In genomic region chr1:107597290-107597689, GRCh38 we compare ENCODE assay signal across 1 cellular context.
TF ChIP-seq lines count a peak whose summit lies in the region.

No MANE protein-coding gene starts in this region.

TF ChIP-seq in HepG2, 621 proteins besides CTCF, POLR2A, EP300 and RAD21 (continued from another document and continues in another):
- TF ChIP-seq UBTF (CRISPR knock-in tag; IDR thresholded peaks at IDR 0.05) (no peak), MTA3 (CRISPR knock-in tag; IDR thresholded peaks at IDR 0.05) (no peak), RELA (CRISPR knock-in tag; IDR thresholded peaks at IDR 0.05) (no peak), SIN3B (IDR thresholded peaks at IDR 0.05; ENCODE audit: low read length) (no peak), ZNF546 (CRISPR knock-in tag; conservative IDR thresholded peaks at IDR 0.05) (no peak), ISL2 (CRISPR knock-in tag; IDR thresholded peaks at IDR 0.05) (peak; percentile 92), MXD3 (CRISPR knock-in tag; IDR thresholded peaks at IDR 0.05) (no peak), EEA1 (CRISPR knock-in tag; IDR thresholded peaks at IDR 0.05; ENCODE audit: borderline replicate concordance) (no peak), ATF4 (CRISPR knock-in tag; IDR thresholded peaks at IDR 0.05) (no peak), BRF2 (CRISPR knock-in tag; IDR thresholded peaks at IDR 0.05) (no peak), SALL2 (CRISPR knock-in tag; IDR thresholded peaks at IDR 0.05) (no peak), SATB2 (CRISPR knock-in tag; IDR thresholded peaks at IDR 0.05) (no peak), ZNF34 (CRISPR knock-in tag; IDR thresholded peaks at IDR 0.05; ENCODE audit: borderline replicate concordance) (no peak), NFIC (IDR thresholded peaks at IDR 0.05; ENCODE audit: low read length) (peak; percentile 92), MBNL3 (CRISPR knock-in tag; conservative IDR thresholded peaks at IDR 0.05) (no peak), KDM5B (CRISPR knock-in tag; IDR thresholded peaks at IDR 0.05; ENCODE audit: borderline replicate concordance) (no peak), IRF1 (CRISPR knock-in tag; IDR thresholded peaks at IDR 0.05; ENCODE audit: low read depth) (no peak), SAP130 (CRISPR knock-in tag; IDR thresholded peaks at IDR 0.05; ENCODE audit: low read depth) (peak; percentile 49), ZNF691 (CRISPR knock-in tag; IDR thresholded peaks at IDR 0.05; ENCODE audit: borderline replicate concordance, low read depth) (no peak), ZNF3 (CRISPR knock-in tag; IDR thresholded peaks at IDR 0.05) (no peak), FOXP1 (IDR thresholded peaks at IDR 0.05) (no peak), FOXP1 (CRISPR knock-in tag; IDR thresholded peaks at IDR 0.05) (peak; percentile 89), ZNF879 (CRISPR knock-in tag; IDR thresholded peaks at IDR 0.05) (no peak), ZSCAN22 (CRISPR knock-in tag; IDR thresholded peaks at IDR 0.05) (no peak), RORA (CRISPR knock-in tag; IDR thresholded peaks at IDR 0.05) (no peak), SOX13 (IDR thresholded peaks at IDR 0.05) (peak; percentile 54; the same call in 1 of the 2 replicates), SOX13 (CRISPR knock-in tag; conservative IDR thresholded peaks at IDR 0.05 in 1 of 2, IDR thresholded peaks at IDR 0.05 in 1 of 2) (peak in 1 of 2 experiments; percentile 95; a peak in 2 of 4 replicates), TEAD2 (CRISPR knock-in tag; IDR thresholded peaks at IDR 0.05) (no peak), ZMAT3 (CRISPR knock-in tag; conservative IDR thresholded peaks at IDR 0.05) (no peak), RXRA (CRISPR knock-in tag; IDR thresholded peaks at IDR 0.05) (no peak; the same call in 1 of the 2 replicates), TGIF2 (CRISPR knock-in tag; IDR thresholded peaks at IDR 0.05) (no peak), ZNF562 (CRISPR knock-in tag; IDR thresholded peaks at IDR 0.05; ENCODE audit: borderline replicate concordance) (no peak), TAF1 (CRISPR knock-in tag; IDR thresholded peaks at IDR 0.05) (no peak), PCBP2 (optimal IDR thresholded peaks at IDR 0.05; ENCODE audit: low read depth, low read length, poor library complexity, severe bottlenecking) (no peak), NR1H2 (CRISPR knock-in tag; IDR thresholded peaks at IDR 0.05; ENCODE audit: borderline replicate concordance, low read depth) (no peak), THAP9 (CRISPR knock-in tag; IDR thresholded peaks at IDR 0.05; ENCODE audit: borderline replicate concordance) (no peak), ZNF225 (CRISPR knock-in tag; IDR thresholded peaks at IDR 0.05) (no peak), CHD4 (IDR thresholded peaks at IDR 0.05; ENCODE audit: borderline replicate concordance, low read length) (no peak), ZNF550 (CRISPR knock-in tag; IDR thresholded peaks at IDR 0.05; ENCODE audit: borderline replicate concordance) (no peak), HNF1A (IDR thresholded peaks at IDR 0.05; ENCODE audit: low read depth) (peak; percentile 78), HNF1A (CRISPR knock-in tag; IDR thresholded peaks at IDR 0.05; ENCODE audit: borderline replicate concordance) (0 out of 2 replicates have a peak, but pooled peaks have one; percentile 46), ZIK1 (CRISPR knock-in tag; IDR thresholded peaks at IDR 0.05; ENCODE audit: borderline replicate concordance, low read depth) (no peak), ZNF468 (CRISPR knock-in tag; IDR thresholded peaks at IDR 0.05) (no peak), SMAD1 (CRISPR knock-in tag; IDR thresholded peaks at IDR 0.05; ENCODE audit: borderline replicate concordance, low read depth) (no peak), ZUFSP (CRISPR knock-in tag; IDR thresholded peaks at IDR 0.05; ENCODE audit: borderline replicate concordance) (no peak), ATF6 (CRISPR knock-in tag; conservative IDR thresholded peaks at IDR 0.05) (no peak), ARID3A (IDR thresholded peaks at IDR 0.05; ENCODE audit: low read depth, low read length) (peak; percentile 88), ZNF264 (CRISPR knock-in tag; IDR thresholded peaks at IDR 0.05) (no peak)
